Comparison of ENCODE assay signal across 6 cellular contexts in the genomic region with DNA sequence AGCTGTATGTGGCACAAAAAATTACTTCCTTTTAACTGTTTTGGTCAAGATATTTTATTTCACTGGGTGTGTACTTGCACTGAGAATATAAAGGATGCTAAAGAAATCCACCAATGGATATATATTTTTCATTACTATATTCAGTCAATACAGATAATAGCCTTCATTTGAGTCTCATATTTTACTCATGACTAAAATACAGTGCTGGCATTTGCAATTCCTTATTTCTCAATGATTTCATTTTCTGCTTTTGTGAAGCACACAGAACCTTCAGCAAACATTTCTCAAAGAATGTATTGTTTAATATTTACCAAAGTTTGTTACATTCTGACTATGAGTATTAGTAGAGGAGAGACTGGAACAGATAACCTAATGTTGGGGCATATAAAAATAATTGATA.
"Had no signal": no experiment of that assay in that cellular context is flagged by ENCODE, and none has a peak within 500 bp of the region (broad histone marks: within the 10 kb centered on the region; RNA-seq: fewer than 3 reads in every experiment).

No MANE protein-coding gene starts in this region.

- DNase-seq: H9, HCEC 1CT, KBM-7 had no signal

- H3K4me3 ChIP-seq: GM23338 had no signal

- ATAC-seq: GM23338 had no signal

- H2AFZ ChIP-seq: GM23338 had no signal

- H3K9ac ChIP-seq: KMS-11 had no signal

- H3K27ac ChIP-seq: HL-60, KMS-11 had no signal

- H3K4me2 ChIP-seq: GM23338, KMS-11 had no signal
